8 cellular contexts compared by ENCODE assay signal in genomic region chr6:27752038-27752885, GRCh38.
DNase-seq lines count a peak whose midpoint lies in the region; ATAC-seq, FAIRE-seq and TF ChIP-seq lines count a peak whose summit lies in the region.

No MANE protein-coding gene starts in this region.

- H2AK5ac ChIP-seq in neuronal stem cell (ENCODE audit: low read depth, low read length): no peak overlapping the region

- DNase-seq in D721Med (ENCODE audit: insufficient read length, low spot score) (no peak), MG63 (peak; percentile 62), RPMI7951 (ENCODE audit: low read depth) (peak; percentile 81), neuronal stem cell (ENCODE audit: low spot score) (peak; percentile 86), urothelium cell line (ENCODE audit: low spot score) (peak; percentile 62)
- peak; percentile 57 for DNase-seq in activated naive CD4-positive, alpha-beta T cell treated with anti-CD3 and anti-CD28 coated beads for 36 hours

- no peaks in the 10 kb centered on the region for H3K9me3 Mint-ChIP-seq in activated naive CD4-positive, alpha-beta T cell treated with anti-CD3 and anti-CD28 coated beads for 36 hours

- H3K9me3 ChIP-seq in MG63 (no peaks in the 10 kb centered on the region), gastroesophageal sphincter (no peaks in the 10 kb centered on the region), neuronal stem cell (replicated peaks in 1 of 2; ENCODE audit: control insufficient read depth in 2 of 2, insufficient read depth in 1 of 2, low read depth in 1 of 2, low read length in 2 of 2) (no peaks in the 10 kb centered on the region)

- H3K27ac ChIP-seq in gastroesophageal sphincter: peak overlapping the region; percentile 60 to 82 (median 78)
- H3K27ac ChIP-seq in neuronal stem cell (replicated peaks; ENCODE audit: low read length): no peak overlapping the region

- no peaks in the 10 kb centered on the region for H3K79me1 ChIP-seq in neuronal stem cell (ENCODE audit: low read depth, low read length)

- H3K4me2 ChIP-seq in neuronal stem cell (ENCODE audit: insufficient read depth, low read length, poor library complexity, severe bottlenecking): no peak overlapping the region

- H2BK120ac ChIP-seq in neuronal stem cell (ENCODE audit: low read depth, low read length): no peak overlapping the region

- peaks cover 24% of the 10 kb centered on the region for H3K4me1 Mint-ChIP-seq in activated naive CD4-positive, alpha-beta T cell treated with anti-CD3 and anti-CD28 coated beads for 36 hours (ENCODE audit: low read depth)

- WGBS in gastroesophageal sphincter (ENCODE audit: low coverage in 1 of 2), 2 donors: 0 to 11% methylated on average over 6 to 15 of the region's 24 CpGs
- WGBS in neuronal stem cell (ENCODE audit: extremely low coverage in 2 of 2, insufficient read length in 2 of 2, insufficient replicate concordance in 1 of 2), 2 donors: no CpG with 5 or more reads among the region's 24 CpGs

- no peak overlapping the region for H4K8ac ChIP-seq in neuronal stem cell (ENCODE audit: low read depth, low read length)

- TF ChIP-seq CTCF in D721Med (IDR thresholded peaks at IDR 0.05; ENCODE audit: insufficient read depth, missing control alignments) (peak; percentile 77), gastroesophageal sphincter (IDR thresholded peaks at IDR 0.05) (peak; percentile 70 to 87 (median 78))

- no peaks in the 10 kb centered on the region for H3K36me3 Mint-ChIP-seq in activated naive CD4-positive, alpha-beta T cell treated with anti-CD3 and anti-CD28 coated beads for 36 hours (ENCODE audit: low read depth)

- H2AFZ ChIP-seq in neuronal stem cell (ENCODE audit: low read length): peak overlapping the region; percentile 98

- no peak for TF ChIP-seq EP300 in gastroesophageal sphincter (IDR thresholded peaks at IDR 0.05)

- peaks cover 3% of the 10 kb centered on the region for H3K27me3 Mint-ChIP-seq in activated naive CD4-positive, alpha-beta T cell treated with anti-CD3 and anti-CD28 coated beads for 36 hours (ENCODE audit: low read depth)

- H2BK12ac ChIP-seq in neuronal stem cell (ENCODE audit: low read length): no peak overlapping the region

- H3K36me3 ChIP-seq in MG63 (no peaks in the 10 kb centered on the region), gastroesophageal sphincter (no peaks in the 10 kb centered on the region), neuronal stem cell (replicated peaks in 1 of 2; ENCODE audit: control insufficient read depth in 2 of 2, insufficient read depth in 2 of 2, low read length in 2 of 2) (no peaks in the 10 kb centered on the region)

- no peak for TF ChIP-seq POLR2A in gastroesophageal sphincter (IDR thresholded peaks at IDR 0.05)

- H3K4me1 ChIP-seq in gastroesophageal sphincter (peaks cover 0 to 21% (median 0%) of the 10 kb centered on the region in 3 donors), neuronal stem cell (ENCODE audit: control insufficient read depth in 2 of 2, insufficient read depth in 1 of 2, low read depth in 1 of 2, low read length in 2 of 2) (peaks cover 0 to 1% of the 10 kb centered on the region in 2 donors)

- peak overlapping the region; percentile 80 for H3K4me3 ChIP-seq in MG63
- H3K4me3 ChIP-seq in gastroesophageal sphincter: peak overlapping the region; percentile 67 to 80
- H3K4me3 ChIP-seq in neuronal stem cell (ENCODE audit: low read length in 2 of 2): peak overlapping the region; percentile 89 to 96

- no peak overlapping the region for H3K14ac ChIP-seq in neuronal stem cell (ENCODE audit: low read length)

- no peak overlapping the region for H4K91ac ChIP-seq in neuronal stem cell (ENCODE audit: low read depth, low read length, poor library complexity)

- FAIRE-seq in D721Med (lab: Jason Lieb, UNC) (no peak), urothelium cell line (lab: Jason Lieb, UNC) (peak; percentile 59)

- no peak overlapping the region for H2BK5ac ChIP-seq in neuronal stem cell (ENCODE audit: low read length)

- no peak overlapping the region for H3K9ac ChIP-seq in neuronal stem cell (ENCODE audit: low read depth, low read length, poor library complexity)

- no peak overlapping the region for H2BK15ac ChIP-seq in neuronal stem cell (ENCODE audit: low read length)

- H3K27me3 ChIP-seq in MG63: 0 out of 2 replicates have a peak, but pooled peaks cover 3% of the 10 kb centered on the region
- H3K27me3 ChIP-seq in gastroesophageal sphincter: peaks cover 29% of the 10 kb centered on the region
- peaks cover 0 to 21% (median 0%) of the 10 kb centered on the region in 3 experiments for H3K27me3 ChIP-seq in neuronal stem cell (ENCODE audit: control insufficient read depth in 3 of 3, insufficient read depth in 3 of 3, low read depth in 1 of 3, low read length in 3 of 3)

- no peak overlapping the region for H3K18ac ChIP-seq in neuronal stem cell (ENCODE audit: low read length)

- H3K27ac Mint-ChIP-seq in activated naive CD4-positive, alpha-beta T cell treated with anti-CD3 and anti-CD28 coated beads for 36 hours: peak overlapping the region; percentile 97

- H3K4me3 Mint-ChIP-seq in activated naive CD4-positive, alpha-beta T cell treated with anti-CD3 and anti-CD28 coated beads for 36 hours: peak overlapping the region; percentile 87

- intact Hi-C loops in activated naive CD4-positive, alpha-beta T cell treated with anti-CD3 and anti-CD28 coated beads for 36 hours (cut with micrococcal nuclease): loop anchor here (1.0 to 10.0 kb wide), 12 partner anchors 33 to 1730 kb away; partner anchors contain the start of gene POM121L2

- no peak overlapping the region for H3K4ac ChIP-seq in neuronal stem cell (ENCODE audit: low read length)

- peak; percentile 46 for ATAC-seq in GM21825 (IDR thresholded peaks at IDR 0.05; ENCODE audit: unreplicated experiment)
- ATAC-seq in gastroesophageal sphincter: peak; percentile 86

- H3K23ac ChIP-seq in neuronal stem cell (ENCODE audit: low read depth, low read length, poor library complexity): no peak overlapping the region

- CTCF ChIA-PET in activated naive CD4-positive, alpha-beta T cell treated with anti-CD3 and anti-CD28 coated beads for 36 hours (lab: Charles Lee): interaction anchor here (0.6 to 1.9 kb wide), 22 partner anchors 9 to 575 kb away, joined by 3 to 14 read pairs (median 4); no protein-coding TSS in a partner anchor
